ENCODE assay signal across 1 cellular context in the genomic region with DNA sequence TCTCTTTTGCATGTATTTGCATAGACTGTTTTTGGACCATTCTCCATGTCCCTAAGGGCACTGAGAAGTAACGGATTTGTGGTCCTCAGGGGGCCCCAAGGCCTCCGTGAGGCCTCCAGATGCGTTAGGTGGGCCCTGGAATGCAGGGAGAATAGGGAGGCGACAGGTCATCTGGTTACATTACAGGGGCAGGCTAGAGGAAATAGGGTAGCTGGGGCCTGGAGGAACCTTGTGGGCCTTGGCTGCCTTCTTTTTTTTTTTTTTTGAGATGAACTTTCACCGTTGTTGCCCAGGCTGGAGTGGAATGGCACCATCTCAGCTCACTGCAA.
TF ChIP-seq lines count a peak whose summit lies in the region.

No MANE protein-coding gene starts in this region.

TF ChIP-seq in GM23338, 12 proteins besides CTCF, POLR2A, EP300 and RAD21:
- TF ChIP-seq, protein P1, sequence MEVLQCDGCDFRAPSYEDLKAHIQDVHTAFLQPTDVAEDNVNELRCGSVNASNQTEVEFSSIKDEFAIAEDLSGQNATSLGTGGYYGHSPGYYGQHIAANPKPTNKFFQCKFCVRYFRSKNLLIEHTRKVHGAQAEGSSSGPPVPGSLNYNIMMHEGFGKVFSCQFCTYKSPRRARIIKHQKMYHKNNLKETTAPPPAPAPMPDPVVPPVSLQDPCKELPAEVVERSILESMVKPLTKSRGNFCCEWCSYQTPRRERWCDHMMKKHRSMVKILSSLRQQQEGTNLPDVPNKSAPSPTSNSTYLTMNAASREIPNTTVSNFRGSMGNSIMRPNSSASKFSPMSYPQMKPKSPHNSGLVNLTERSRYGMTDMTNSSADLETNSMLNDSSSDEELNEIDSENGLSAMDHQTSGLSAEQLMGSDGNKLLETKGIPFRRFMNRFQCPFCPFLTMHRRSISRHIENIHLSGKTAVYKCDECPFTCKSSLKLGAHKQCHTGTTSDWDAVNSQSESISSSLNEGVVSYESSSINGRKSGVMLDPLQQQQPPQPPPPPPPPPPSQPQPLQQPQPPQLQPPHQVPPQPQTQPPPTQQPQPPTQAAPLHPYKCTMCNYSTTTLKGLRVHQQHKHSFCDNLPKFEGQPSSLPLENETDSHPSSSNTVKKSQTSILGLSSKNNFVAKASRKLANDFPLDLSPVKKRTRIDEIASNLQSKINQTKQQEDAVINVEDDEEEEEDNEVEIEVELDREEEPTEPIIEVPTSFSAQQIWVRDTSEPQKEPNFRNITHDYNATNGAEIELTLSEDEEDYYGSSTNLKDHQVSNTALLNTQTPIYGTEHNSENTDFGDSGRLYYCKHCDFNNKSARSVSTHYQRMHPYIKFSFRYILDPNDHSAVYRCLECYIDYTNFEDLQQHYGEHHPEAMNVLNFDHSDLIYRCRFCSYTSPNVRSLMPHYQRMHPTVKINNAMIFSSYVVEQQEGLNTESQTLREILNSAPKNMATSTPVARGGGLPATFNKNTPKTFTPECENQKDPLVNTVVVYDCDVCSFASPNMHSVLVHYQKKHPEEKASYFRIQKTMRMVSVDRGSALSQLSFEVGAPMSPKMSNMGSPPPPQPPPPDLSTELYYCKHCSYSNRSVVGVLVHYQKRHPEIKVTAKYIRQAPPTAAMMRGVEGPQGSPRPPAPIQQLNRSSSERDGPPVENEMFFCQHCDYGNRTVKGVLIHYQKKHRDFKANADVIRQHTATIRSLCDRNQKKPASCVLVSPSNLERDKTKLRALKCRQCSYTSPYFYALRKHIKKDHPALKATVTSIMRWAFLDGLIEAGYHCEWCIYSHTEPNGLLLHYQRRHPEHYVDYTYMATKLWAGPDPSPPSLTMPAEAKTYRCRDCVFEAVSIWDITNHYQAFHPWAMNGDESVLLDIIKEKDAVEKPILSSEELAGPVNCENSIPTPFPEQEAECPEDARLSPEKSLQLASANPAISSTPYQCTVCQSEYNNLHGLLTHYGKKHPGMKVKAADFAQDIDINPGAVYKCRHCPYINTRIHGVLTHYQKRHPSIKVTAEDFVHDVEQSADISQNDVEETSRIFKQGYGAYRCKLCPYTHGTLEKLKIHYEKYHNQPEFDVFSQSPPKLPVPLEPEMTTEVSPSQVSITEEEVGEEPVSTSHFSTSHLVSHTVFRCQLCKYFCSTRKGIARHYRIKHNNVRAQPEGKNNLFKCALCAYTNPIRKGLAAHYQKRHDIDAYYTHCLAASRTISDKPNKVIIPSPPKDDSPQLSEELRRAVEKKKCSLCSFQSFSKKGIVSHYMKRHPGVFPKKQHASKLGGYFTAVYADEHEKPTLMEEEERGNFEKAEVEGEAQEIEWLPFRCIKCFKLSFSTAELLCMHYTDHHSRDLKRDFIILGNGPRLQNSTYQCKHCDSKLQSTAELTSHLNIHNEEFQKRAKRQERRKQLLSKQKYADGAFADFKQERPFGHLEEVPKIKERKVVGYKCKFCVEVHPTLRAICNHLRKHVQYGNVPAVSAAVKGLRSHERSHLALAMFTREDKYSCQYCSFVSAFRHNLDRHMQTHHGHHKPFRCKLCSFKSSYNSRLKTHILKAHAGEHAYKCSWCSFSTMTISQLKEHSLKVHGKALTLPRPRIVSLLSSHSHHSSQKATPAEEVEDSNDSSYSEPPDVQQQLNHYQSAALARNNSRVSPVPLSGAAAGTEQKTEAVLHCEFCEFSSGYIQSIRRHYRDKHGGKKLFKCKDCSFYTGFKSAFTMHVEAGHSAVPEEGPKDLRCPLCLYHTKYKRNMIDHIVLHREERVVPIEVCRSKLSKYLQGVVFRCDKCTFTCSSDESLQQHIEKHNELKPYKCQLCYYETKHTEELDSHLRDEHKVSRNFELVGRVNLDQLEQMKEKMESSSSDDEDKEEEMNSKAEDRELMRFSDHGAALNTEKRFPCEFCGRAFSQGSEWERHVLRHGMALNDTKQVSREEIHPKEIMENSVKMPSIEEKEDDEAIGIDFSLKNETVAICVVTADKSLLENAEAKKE (CRISPR knock-in tag; IDR thresholded peaks at IDR 0.05): no peak
- TF ChIP-seq EZH2phosphoT487 (IDR thresholded peaks at IDR 0.05; ENCODE audit: unreplicated experiment): no peak
- TF ChIP-seq ZNF114 (CRISPR knock-in tag; IDR thresholded peaks at IDR 0.05): no peak
- TF ChIP-seq, protein P2, sequence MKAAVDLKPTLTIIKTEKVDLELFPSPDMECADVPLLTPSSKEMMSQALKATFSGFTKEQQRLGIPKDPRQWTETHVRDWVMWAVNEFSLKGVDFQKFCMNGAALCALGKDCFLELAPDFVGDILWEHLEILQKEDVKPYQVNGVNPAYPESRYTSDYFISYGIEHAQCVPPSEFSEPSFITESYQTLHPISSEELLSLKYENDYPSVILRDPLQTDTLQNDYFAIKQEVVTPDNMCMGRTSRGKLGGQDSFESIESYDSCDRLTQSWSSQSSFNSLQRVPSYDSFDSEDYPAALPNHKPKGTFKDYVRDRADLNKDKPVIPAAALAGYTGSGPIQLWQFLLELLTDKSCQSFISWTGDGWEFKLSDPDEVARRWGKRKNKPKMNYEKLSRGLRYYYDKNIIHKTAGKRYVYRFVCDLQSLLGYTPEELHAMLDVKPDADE (IDR thresholded peaks at IDR 0.05): no peak
- no peak for TF ChIP-seq EZH2 (IDR thresholded peaks at IDR 0.05; ENCODE audit: low read depth, unreplicated experiment)
- TF ChIP-seq ZNF331 (CRISPR knock-in tag; IDR thresholded peaks at IDR 0.05; ENCODE audit: low read depth): no peak
- TF ChIP-seq NANOG (IDR thresholded peaks at IDR 0.05; ENCODE audit: borderline replicate concordance): no peak
- TF ChIP-seq, protein P3, sequence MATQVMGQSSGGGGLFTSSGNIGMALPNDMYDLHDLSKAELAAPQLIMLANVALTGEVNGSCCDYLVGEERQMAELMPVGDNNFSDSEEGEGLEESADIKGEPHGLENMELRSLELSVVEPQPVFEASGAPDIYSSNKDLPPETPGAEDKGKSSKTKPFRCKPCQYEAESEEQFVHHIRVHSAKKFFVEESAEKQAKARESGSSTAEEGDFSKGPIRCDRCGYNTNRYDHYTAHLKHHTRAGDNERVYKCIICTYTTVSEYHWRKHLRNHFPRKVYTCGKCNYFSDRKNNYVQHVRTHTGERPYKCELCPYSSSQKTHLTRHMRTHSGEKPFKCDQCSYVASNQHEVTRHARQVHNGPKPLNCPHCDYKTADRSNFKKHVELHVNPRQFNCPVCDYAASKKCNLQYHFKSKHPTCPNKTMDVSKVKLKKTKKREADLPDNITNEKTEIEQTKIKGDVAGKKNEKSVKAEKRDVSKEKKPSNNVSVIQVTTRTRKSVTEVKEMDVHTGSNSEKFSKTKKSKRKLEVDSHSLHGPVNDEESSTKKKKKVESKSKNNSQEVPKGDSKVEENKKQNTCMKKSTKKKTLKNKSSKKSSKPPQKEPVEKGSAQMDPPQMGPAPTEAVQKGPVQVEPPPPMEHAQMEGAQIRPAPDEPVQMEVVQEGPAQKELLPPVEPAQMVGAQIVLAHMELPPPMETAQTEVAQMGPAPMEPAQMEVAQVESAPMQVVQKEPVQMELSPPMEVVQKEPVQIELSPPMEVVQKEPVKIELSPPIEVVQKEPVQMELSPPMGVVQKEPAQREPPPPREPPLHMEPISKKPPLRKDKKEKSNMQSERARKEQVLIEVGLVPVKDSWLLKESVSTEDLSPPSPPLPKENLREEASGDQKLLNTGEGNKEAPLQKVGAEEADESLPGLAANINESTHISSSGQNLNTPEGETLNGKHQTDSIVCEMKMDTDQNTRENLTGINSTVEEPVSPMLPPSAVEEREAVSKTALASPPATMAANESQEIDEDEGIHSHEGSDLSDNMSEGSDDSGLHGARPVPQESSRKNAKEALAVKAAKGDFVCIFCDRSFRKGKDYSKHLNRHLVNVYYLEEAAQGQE (IDR thresholded peaks at IDR 0.05; ENCODE audit: unreplicated experiment): no peak
- no peak for TF ChIP-seq CREB1 (CRISPR knock-in tag; IDR thresholded peaks at IDR 0.05; ENCODE audit: low read depth)
- TF ChIP-seq JUNB (IDR thresholded peaks at IDR 0.05; ENCODE audit: unreplicated experiment): no peak
- no peak for TF ChIP-seq POLR2AphosphoS5 (IDR thresholded peaks at IDR 0.05; ENCODE audit: low read depth)
- no peak for TF ChIP-seq STAT1 (IDR thresholded peaks at IDR 0.05; ENCODE audit: unreplicated experiment)
